ENCODE assay signal across 17 cellular contexts in the genomic region with DNA sequence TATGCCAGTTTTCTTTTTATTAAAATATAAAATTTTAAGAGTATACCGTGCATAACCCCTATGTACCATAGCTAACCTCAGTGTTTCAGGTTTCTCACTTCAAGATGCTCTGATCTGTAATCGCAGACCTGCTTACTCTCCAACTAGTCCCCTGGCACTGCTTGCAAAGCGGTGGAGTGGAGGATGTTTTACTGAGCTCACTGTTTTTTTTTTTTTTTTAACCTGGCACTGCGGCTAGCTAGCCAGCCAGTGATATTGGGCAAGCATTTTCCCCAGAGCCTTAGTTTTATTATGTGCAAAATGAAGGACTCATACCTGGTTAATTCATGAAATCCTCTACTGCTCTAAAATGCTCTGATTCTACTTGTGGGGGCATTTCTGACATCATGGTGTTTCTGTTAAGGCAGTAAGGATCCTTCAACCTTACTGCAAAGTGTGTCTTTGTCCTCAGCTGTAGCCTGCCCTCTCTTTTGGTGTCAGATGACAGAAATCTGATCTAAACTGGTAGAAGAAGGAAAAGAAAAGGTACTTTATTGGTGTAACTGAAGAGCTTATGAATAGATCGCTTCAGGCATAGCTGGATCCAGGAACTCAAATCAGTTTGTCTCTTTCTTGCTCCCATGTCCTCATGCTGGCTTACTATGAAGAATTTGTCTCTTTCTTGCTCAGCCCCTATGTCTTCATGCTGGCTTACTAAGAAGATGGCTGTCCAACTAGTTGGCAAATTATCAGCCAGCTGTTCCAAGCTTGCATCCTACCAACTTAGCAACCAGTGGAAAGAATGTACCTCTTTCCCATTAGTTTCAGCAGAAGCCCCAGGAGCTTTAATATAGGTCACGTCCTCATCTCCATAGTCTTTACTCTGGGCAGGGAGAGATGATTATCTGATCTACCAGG. TPM values are rescaled to one million over a fixed set of nuclear protein-coding genes. Genes with fewer than 3 reads are reported as not detected.
DNase-seq lines count a peak whose midpoint lies in the region; ATAC-seq and TF ChIP-seq lines count a peak whose summit lies in the region.
"Had no signal": no experiment of that assay in that cellular context is flagged by ENCODE, and none has a peak within 500 bp of the region (broad histone marks: within the 10 kb centered on the region; RNA-seq: fewer than 3 reads in every experiment).

No MANE protein-coding gene starts in this region.

- H3K27me3 ChIP-seq in HCT116 (ENCODE audit: insufficient read depth, low read length), result peaks cover 31% of the 10 kb centered on the region

- peak; percentile 43 for DNase-seq in ACHN
- DNase-seq in HCT116 (ENCODE audit: low read depth, low spot score), result no peak
- DNase-seq in fibroblast of the conjunctiva (ENCODE audit: low read depth), result peak; percentile 43
- no peak for DNase-seq in T1000 (lab: John Stamatoyannopoulos, UW)
- DNase-seq in SIG-M5 (lab: John Stamatoyannopoulos, UW), result no peak
- DNase-seq in stimulated activated naive CD8-positive, alpha-beta T cell treated with anti-CD3 and anti-CD28 coated beads, Interleukin-15, amount 100 ng/mL, for 72 hours, result no peak
- DNase-seq: activated CD8-positive, alpha-beta T cell treated with anti-CD3 and anti-CD28 coated beads for 36 hours; aorta; BE2C; DMS79; dorsolateral prefrontal cortex; Kasumi-1; NCI-H2029; NK-92 treated with Interleukin-12 subunit alpha and Interleukin-12 subunit beta, amount 100 ng/mL, for 24 hours had no signal

- intact Hi-C loops in HCT116 (cut with micrococcal nuclease), result no loop called here

- H3K27ac Mint-ChIP-seq in stimulated activated naive CD8-positive, alpha-beta T cell treated with anti-CD3 and anti-CD28 coated beads, Interleukin-15, amount 100 ng/mL, for 72 hours, result peak overlapping the region in 1 of 2 donors; percentile 69
- H3K27ac Mint-ChIP-seq: activated CD8-positive, alpha-beta T cell treated with anti-CD3 and anti-CD28 coated beads for 36 hours had no signal

- no TSS peak for BruUV-seq in HCT116 (replicated peaks; lab: Mats Ljungman, UMichigan)

- TF ChIP-seq CTCF in HCT116 (IDR thresholded peaks at IDR 0.05 in 2 of 3, conservative IDR thresholded peaks at IDR 0.05 in 1 of 3; ENCODE audit: borderline replicate concordance in 1 of 3, insufficient read depth in 1 of 3, low read depth in 2 of 3, low read length in 2 of 3), result no peak

- no peak for TF ChIP-seq POLR2A in HCT116 (IDR thresholded peaks at IDR 0.05; ENCODE audit: borderline replicate concordance, extremely low read depth, insufficient read depth, insufficient read length)

- H4K20me1 ChIP-seq in HCT116 (ENCODE audit: insufficient read depth), result no peaks in the 10 kb centered on the region

- H3K9ac ChIP-seq in HCT116 (ENCODE audit: low read length), result no peak overlapping the region

- H3K27ac ChIP-seq in HCT116 (ENCODE audit: low read depth, low read length), result no peak overlapping the region
- H3K27ac ChIP-seq: dorsolateral prefrontal cortex had no signal

- in situ Hi-C loops in ACHN (cut with HindIII; ENCODE audit: low pct_ligation_motif_present, low pct_unique_long_range_greater_than_20kb, low sequenced_read_pairs), result no loop called here

- no peaks in the 10 kb centered on the region for H3K9me3 ChIP-seq in HCT116 (ENCODE audit: control insufficient read depth in 1 of 2, insufficient read depth in 1 of 2, low read depth in 1 of 2, low read length in 2 of 2)
- H3K9me3 ChIP-seq: BE2C had no signal

- POLR2A ChIA-PET in HCT116 (lab: Charles Lee), result no interaction called here

- no peak for ATAC-seq in HCT116
- peak; percentile 51 for ATAC-seq in SK-N-SH treated with all-trans-retinoic acid at 6 μM for 48 hours
- ATAC-seq in HG02884 (IDR thresholded peaks at IDR 0.05; ENCODE audit: unreplicated experiment), result no peak
- no peak for ATAC-seq in stimulated activated naive CD8-positive, alpha-beta T cell treated with anti-CD3 and anti-CD28 coated beads, Interleukin-15, amount 100 ng/mL, for 72 hours
- ATAC-seq: activated CD8-positive, alpha-beta T cell treated with anti-CD3 and anti-CD28 coated beads for 36 hours; activated T-helper 17 cell treated with anti-CD3 and anti-CD28 coated beads, Interleukin-2, amount 50 U/mL, for 72 hours had no signal

- H3K79me2 ChIP-seq in HCT116 (ENCODE audit: insufficient read depth, low read length), result no peaks in the 10 kb centered on the region

- H3K27me3 Mint-ChIP-seq in stimulated activated naive CD8-positive, alpha-beta T cell treated with anti-CD3 and anti-CD28 coated beads, Interleukin-15, amount 100 ng/mL, for 72 hours, result no peaks in the 10 kb centered on the region
- H3K27me3 Mint-ChIP-seq: activated CD8-positive, alpha-beta T cell treated with anti-CD3 and anti-CD28 coated beads for 36 hours; activated T-helper 17 cell treated with anti-CD3 and anti-CD28 coated beads, Interleukin-2, amount 50 U/mL, for 72 hours had no signal

- H3K4me3 Mint-ChIP-seq in stimulated activated naive CD8-positive, alpha-beta T cell treated with anti-CD3 and anti-CD28 coated beads, Interleukin-15, amount 100 ng/mL, for 72 hours, result no peak overlapping the region
- H3K4me3 Mint-ChIP-seq: activated CD8-positive, alpha-beta T cell treated with anti-CD3 and anti-CD28 coated beads for 36 hours; activated T-helper 17 cell treated with anti-CD3 and anti-CD28 coated beads, Interleukin-2, amount 50 U/mL, for 72 hours had no signal

- no peak for TF ChIP-seq RAD21 in HCT116 (IDR thresholded peaks at IDR 0.05; ENCODE audit: low read depth)

- RAD21 ChIA-PET in HCT116 (lab: Charles Lee; ENCODE audit: low non-redundant PET in 1 of 2, low total read pairs in 2 of 2, uncharacterized antibody in 2 of 2, unreplicated experiment in 2 of 2), result no interaction called here

- no peaks in the 10 kb centered on the region for H3K36me3 ChIP-seq in HCT116 (ENCODE audit: control insufficient read depth in 1 of 2, insufficient read depth in 2 of 2, low read length in 2 of 2)
- H3K36me3 ChIP-seq: BE2C had no signal

- H3K4me1 ChIP-seq in HCT116 (ENCODE audit: control insufficient read depth in 1 of 2, insufficient read depth in 2 of 2, low read length in 2 of 2), result peaks cover 0 to 21% of the 10 kb centered on the region in 2 experiments; a peak in 3 of 4 replicates
- H3K4me1 ChIP-seq: BE2C had no signal

- H2AFZ ChIP-seq in HCT116 (ENCODE audit: low read depth, low read length, poor library complexity, severe bottlenecking), result no peak overlapping the region

- no peaks in the 10 kb centered on the region for H3K9me3 Mint-ChIP-seq in stimulated activated naive CD8-positive, alpha-beta T cell treated with anti-CD3 and anti-CD28 coated beads, Interleukin-15, amount 100 ng/mL, for 72 hours
- H3K9me3 Mint-ChIP-seq: activated CD8-positive, alpha-beta T cell treated with anti-CD3 and anti-CD28 coated beads for 36 hours; activated T-helper 17 cell treated with anti-CD3 and anti-CD28 coated beads, Interleukin-2, amount 50 U/mL, for 72 hours had no signal

- no peaks in the 10 kb centered on the region for H3K4me1 Mint-ChIP-seq in stimulated activated naive CD8-positive, alpha-beta T cell treated with anti-CD3 and anti-CD28 coated beads, Interleukin-15, amount 100 ng/mL, for 72 hours

- H3K4me3 ChIP-seq in HCT116 (replicated peaks in 1 of 2; ENCODE audit: low read depth in 1 of 2, low read length in 2 of 2), result no peak overlapping the region
- H3K4me3 ChIP-seq: dorsolateral prefrontal cortex had no signal

- H3K9me2 ChIP-seq in HCT116 (ENCODE audit: insufficient read depth), result no peaks in the 10 kb centered on the region

- H3K4me2 ChIP-seq in HCT116 (ENCODE audit: low read length), result peak overlapping the region; percentile 50

- CTCF ChIA-PET in HCT116 (lab: Charles Lee), result interaction anchor here (0.7 kb wide), 1 partner anchor 20 kb away, joined by 3 read pairs; no protein-coding TSS in a partner anchor

TF ChIP-seq in HCT116, 20 proteins besides CTCF, POLR2A, EP300 and RAD21:
- no peak for TF ChIP-seq ELF1 (IDR thresholded peaks at IDR 0.05; ENCODE audit: borderline replicate concordance, low read depth)
- TF ChIP-seq EZH2 (IDR thresholded peaks at IDR 0.05), result no peak
- no peak for TF ChIP-seq CBX3 (IDR thresholded peaks at IDR 0.05; ENCODE audit: low read depth)
- TF ChIP-seq SP1 (IDR thresholded peaks at IDR 0.05; ENCODE audit: low read depth), result no peak

TF ChIP-seq in SK-N-SH treated with all-trans-retinoic acid at 6 μM for 48 hours, 23 proteins besides CTCF, POLR2A, EP300 and RAD21:
- TF ChIP-seq, protein P1, sequence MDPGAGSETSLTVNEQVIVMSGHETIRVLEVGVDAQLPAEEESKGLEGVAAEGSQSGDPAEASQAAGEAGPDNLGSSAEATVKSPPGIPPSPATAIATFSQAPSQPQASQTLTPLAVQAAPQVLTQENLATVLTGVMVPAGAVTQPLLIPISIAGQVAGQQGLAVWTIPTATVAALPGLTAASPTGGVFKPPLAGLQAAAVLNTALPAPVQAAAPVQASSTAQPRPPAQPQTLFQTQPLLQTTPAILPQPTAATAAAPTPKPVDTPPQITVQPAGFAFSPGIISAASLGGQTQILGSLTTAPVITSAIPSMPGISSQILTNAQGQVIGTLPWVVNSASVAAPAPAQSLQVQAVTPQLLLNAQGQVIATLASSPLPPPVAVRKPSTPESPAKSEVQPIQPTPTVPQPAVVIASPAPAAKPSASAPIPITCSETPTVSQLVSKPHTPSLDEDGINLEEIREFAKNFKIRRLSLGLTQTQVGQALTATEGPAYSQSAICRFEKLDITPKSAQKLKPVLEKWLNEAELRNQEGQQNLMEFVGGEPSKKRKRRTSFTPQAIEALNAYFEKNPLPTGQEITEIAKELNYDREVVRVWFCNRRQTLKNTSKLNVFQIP (CRISPR knock-in tag; IDR thresholded peaks at IDR 0.05; ENCODE audit: borderline replicate concordance, low read depth), result no peak
- no peak for TF ChIP-seq ZC3H10 (CRISPR knock-in tag; IDR thresholded peaks at IDR 0.05)
- TF ChIP-seq PPARA (CRISPR knock-in tag; IDR thresholded peaks at IDR 0.05; ENCODE audit: borderline replicate concordance), result no peak
- no peak for TF ChIP-seq ZNF70 (CRISPR knock-in tag; IDR thresholded peaks at IDR 0.05)
- no peak for TF ChIP-seq SNAI2 (CRISPR knock-in tag; IDR thresholded peaks at IDR 0.05)
- no peak for TF ChIP-seq ZFP30 (CRISPR knock-in tag; IDR thresholded peaks at IDR 0.05)
- no peak for TF ChIP-seq ARNTL (CRISPR knock-in tag; IDR thresholded peaks at IDR 0.05; ENCODE audit: borderline replicate concordance, low read depth)
- no peak for TF ChIP-seq RARB (CRISPR knock-in tag; IDR thresholded peaks at IDR 0.05)
- TF ChIP-seq ESRRG (CRISPR knock-in tag; IDR thresholded peaks at IDR 0.05), result no peak
- TF ChIP-seq ZNF565 (CRISPR knock-in tag; conservative IDR thresholded peaks at IDR 0.05; ENCODE audit: low read depth), result no peak
- TF ChIP-seq TOX (CRISPR knock-in tag; IDR thresholded peaks at IDR 0.05; ENCODE audit: borderline replicate concordance), result no peak
- TF ChIP-seq ZFP3 (CRISPR knock-in tag; IDR thresholded peaks at IDR 0.05), result no peak

RNA-seq across cellular contexts. Expression of a gene that starts 59.8 kb away (rescaled TPM):
- 0.89 TPM for total RNA-seq in HCT116 (2021; ENCODE audit: unreplicated experiment)
- polyA plus RNA-seq in HCT116 (2012), result not detected in 2 replicates

Comparison
In these comparisons a context has a peak if more than half of its experiments do, and no peak if none do; other contexts are left out.
1. DNase-seq: peak in ACHN (single experiment) and fibroblast of the conjunctiva (single experiment); none in HCT116 (single experiment), T1000 (single experiment), SIG-M5 (single experiment) and stimulated activated naive CD8-positive, alpha-beta T cell treated with anti-CD3 and anti-CD28 coated beads, Interleukin-15, amount 100 ng/mL, for 72 hours (0 of 2).